8 cellular contexts compared by ENCODE assay signal in the genomic region with DNA sequence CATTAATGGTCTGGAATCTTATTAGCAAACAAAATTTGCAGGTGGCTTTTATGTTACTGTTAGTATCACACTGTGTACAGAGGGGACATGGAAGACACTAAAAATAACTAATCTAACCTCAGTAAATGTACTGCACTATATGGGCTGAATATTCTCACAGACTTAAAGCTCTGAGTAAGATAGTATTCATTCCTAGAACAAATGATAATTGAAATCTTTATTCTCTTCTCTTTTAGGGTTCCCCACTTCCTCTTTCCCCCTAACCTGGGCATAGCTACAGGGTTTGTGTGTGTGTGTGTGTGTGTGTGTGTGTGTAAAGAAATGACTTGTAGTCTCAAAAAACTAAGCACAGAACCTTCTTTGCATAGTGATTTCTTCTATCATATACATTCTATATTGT. TPM values are rescaled to one million over a fixed set of nuclear protein-coding genes. Genes with fewer than 3 reads are reported as not detected.
DNase-seq lines count a peak whose midpoint lies in the region; ATAC-seq and TF ChIP-seq lines count a peak whose summit lies in the region.

No MANE protein-coding gene starts in this region.

- peak; percentile 88 for ATAC-seq in GM21423 (IDR thresholded peaks at IDR 0.05; ENCODE audit: unreplicated experiment)
- peak; percentile 83 for ATAC-seq in HG03521 (IDR thresholded peaks at IDR 0.05; ENCODE audit: unreplicated experiment)
- peak; percentile 12 to 22 for ATAC-seq in right cardiac atrium

- no peaks in the 10 kb centered on the region for H3K36me3 ChIP-seq in GM06990 (ENCODE audit: control insufficient read depth, insufficient read depth, low read length)

- no peaks in the 10 kb centered on the region for H3K4me1 ChIP-seq in right cardiac atrium (ENCODE audit: control insufficient read depth, insufficient read depth, low read length)

- peak overlapping the region; percentile 74 for H3K27ac ChIP-seq in right cardiac atrium (ENCODE audit: low read length)

- intact Hi-C loops in right cardiac atrium (cut with DNase I) (no loop called here), lower leg skin (cut with DNase I; ENCODE audit: low total_unique reads) (no loop called here)

- H3K27me3 ChIP-seq in GM06990 (replicated peaks; ENCODE audit: control insufficient read depth, insufficient read depth, low read length) (no peaks in the 10 kb centered on the region), right cardiac atrium (ENCODE audit: control insufficient read depth, insufficient read depth) (no peaks in the 10 kb centered on the region)

- no peak for TF ChIP-seq POLR2A in lower leg skin (IDR thresholded peaks at IDR 0.05)

- DNase-seq in GM06990 (ENCODE audit: extremely low read depth, insufficient read length) (peak; percentile 36), right cardiac atrium (no peak), lower leg skin (ENCODE audit: low spot score in 2 of 2) (no peak), NCI-H1417 treated with DMSO at 0.1 percent for 48 hours (lab: John Stamatoyannopoulos, UW) (no peak), COLO829 (ENCODE audit: low spot score) (no peak)
- no peak for DNase-seq in stimulated activated naive CD4-positive, alpha-beta T cell treated with Interleukin-2 at 50 U/mL for 16 hours (lab: John Stamatoyannopoulos, UW)

- H3K9me3 ChIP-seq in right cardiac atrium (ENCODE audit: control insufficient read depth, low read length): no peaks in the 10 kb centered on the region

- no peak for TF ChIP-seq CTCF in GM06990 (IDR thresholded peaks at IDR 0.05; ENCODE audit: insufficient read depth, low read length, poor library complexity, severe bottlenecking)
- TF ChIP-seq CTCF in lower leg skin (IDR thresholded peaks at IDR 0.05): no peak

- no peak overlapping the region for H3K4me3 ChIP-seq in GM06990 (replicated peaks; ENCODE audit: low read depth, low read length)
- no peak overlapping the region for H3K4me3 ChIP-seq in right cardiac atrium (ENCODE audit: low read length)
- H3K4me3 ChIP-seq in lower leg skin (ENCODE audit: low read depth, poor library complexity, severe bottlenecking): no peak overlapping the region

RNA-seq across cellular contexts. Expression of gene HECTD1, which starts 21.4 kb away (rescaled TPM):
- total RNA-seq in right cardiac atrium: 100 to 1,000 TPM; 122 to 159 (median 141) TPM
- 67.3 TPM for polyA plus RNA-seq in right cardiac atrium
- 100 to 1,000 TPM; 188 to 251 (median 201) TPM for total RNA-seq in lower leg skin

Comparison
In these comparisons a context has a peak if more than half of its experiments do, and no peak if none do; other contexts are left out.
1. ATAC-seq: peak in every context shown above with its lines; median percentile 88 in GM21423; 83 in HG03521; 17 in right cardiac atrium.